Comparison of ENCODE assay signal across 1 cellular context in the genomic region with DNA sequence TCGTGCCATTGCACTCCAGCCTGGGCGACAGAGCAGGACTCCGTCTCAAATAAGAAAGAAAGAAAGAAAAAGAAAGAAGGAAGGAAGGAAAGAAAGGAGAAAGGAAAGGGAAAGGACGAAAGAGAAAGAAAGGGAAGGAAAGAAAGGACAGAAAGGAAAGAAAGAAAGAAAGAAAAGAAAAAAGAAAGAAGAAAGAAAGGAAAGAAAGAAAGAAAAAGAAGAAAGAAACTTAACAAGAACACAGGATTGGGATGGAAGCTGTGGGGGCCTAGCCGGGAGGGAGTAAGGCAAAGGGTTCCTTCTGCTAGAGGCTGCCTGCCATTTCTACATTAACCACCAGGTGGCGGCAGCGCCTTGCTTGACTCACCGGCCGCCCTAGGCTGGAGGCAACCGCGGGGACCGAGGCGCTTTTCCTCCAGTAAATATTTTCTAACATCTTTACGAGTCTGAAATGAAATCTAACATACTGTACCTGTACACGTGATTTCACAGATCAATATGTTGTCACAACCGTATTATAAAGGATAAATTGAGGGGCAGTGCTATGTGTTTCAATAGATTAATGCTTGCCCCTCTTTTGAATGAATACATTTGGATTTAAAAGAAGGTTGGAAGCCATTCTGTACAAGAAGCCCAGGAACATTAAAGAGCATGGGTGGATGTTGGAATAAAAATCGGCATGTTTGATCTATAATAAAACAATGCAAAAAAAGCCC.
TF ChIP-seq lines count a peak whose summit lies in the region.

No MANE protein-coding gene starts in this region.

TF ChIP-seq in HepG2, 621 proteins besides CTCF, POLR2A, EP300 and RAD21 (continued from another document):
- TF ChIP-seq CREM (IDR thresholded peaks at IDR 0.05) (no peak), CREM (CRISPR knock-in tag; IDR thresholded peaks at IDR 0.05) (no peak), ZNF572 (CRISPR knock-in tag; IDR thresholded peaks at IDR 0.05) (0 out of 2 replicates have a peak, but pooled peaks have one; percentile 58), ZBTB20 (CRISPR knock-in tag; IDR thresholded peaks at IDR 0.05; ENCODE audit: borderline replicate concordance, low read depth) (no peak), GABPB1 (CRISPR knock-in tag; IDR thresholded peaks at IDR 0.05) (0 out of 2 replicates have a peak, but pooled peaks have one; percentile 28), MEF2D (CRISPR knock-in tag; IDR thresholded peaks at IDR 0.05) (0 out of 2 replicates have a peak, but pooled peaks have one; percentile 27), ZBTB4 (CRISPR knock-in tag; IDR thresholded peaks at IDR 0.05; ENCODE audit: borderline replicate concordance) (0 out of 2 replicates have a peak, but pooled peaks have one; percentile 13), NCOA1 (CRISPR knock-in tag; IDR thresholded peaks at IDR 0.05) (no peak), TBL1XR1 (IDR thresholded peaks at IDR 0.05; ENCODE audit: borderline replicate concordance, low read length, partially characterized antibody) (no peak), HOMEZ (CRISPR knock-in tag; IDR thresholded peaks at IDR 0.05; ENCODE audit: low read depth) (no peak), ZNF280B (CRISPR knock-in tag; IDR thresholded peaks at IDR 0.05; ENCODE audit: borderline replicate concordance) (no peak), ZNF879 (CRISPR knock-in tag; IDR thresholded peaks at IDR 0.05) (no peak), ZNF274 (CRISPR knock-in tag; IDR thresholded peaks at IDR 0.05) (no peak), ZNF253 (CRISPR knock-in tag; IDR thresholded peaks at IDR 0.05; ENCODE audit: borderline replicate concordance) (no peak), ZNF350 (CRISPR knock-in tag; IDR thresholded peaks at IDR 0.05; ENCODE audit: borderline replicate concordance, low read depth) (peak; percentile 29; the same call in 1 of the 2 replicates), ZNF383 (CRISPR knock-in tag; IDR thresholded peaks at IDR 0.05; ENCODE audit: borderline replicate concordance) (no peak), MYC (CRISPR knock-in tag; IDR thresholded peaks at IDR 0.05; ENCODE audit: borderline replicate concordance) (no peak), HHEX (CRISPR knock-in tag; IDR thresholded peaks at IDR 0.05) (no peak), ZBTB21 (CRISPR knock-in tag; IDR thresholded peaks at IDR 0.05) (no peak), ZFX (CRISPR knock-in tag; IDR thresholded peaks at IDR 0.05; ENCODE audit: low read depth) (no peak; the same call in 1 of the 2 replicates), ZNF33B (CRISPR knock-in tag; IDR thresholded peaks at IDR 0.05) (no peak), SPEN (CRISPR knock-in tag; IDR thresholded peaks at IDR 0.05; ENCODE audit: low read depth) (no peak), ATM (IDR thresholded peaks at IDR 0.05; ENCODE audit: borderline replicate concordance) (0 out of 2 replicates have a peak, but pooled peaks have one; percentile 48), ZBTB33 (CRISPR knock-in tag; IDR thresholded peaks at IDR 0.05) (peak; percentile 65), ZNF337 (CRISPR knock-in tag; IDR thresholded peaks at IDR 0.05; ENCODE audit: borderline replicate concordance, low read depth) (no peak), TBX3 (IDR thresholded peaks at IDR 0.05; ENCODE audit: borderline replicate concordance) (no peak), ZNF543 (CRISPR knock-in tag; IDR thresholded peaks at IDR 0.05) (no peak), ZNF20 (CRISPR knock-in tag; IDR thresholded peaks at IDR 0.05) (no peak), BCLAF1 (IDR thresholded peaks at IDR 0.05) (no peak), LCORL (IDR thresholded peaks at IDR 0.05) (no peak), LCORL (CRISPR knock-in tag; IDR thresholded peaks at IDR 0.05) (0 out of 2 replicates have a peak, but pooled peaks have one; percentile 42), RXRB (CRISPR knock-in tag; IDR thresholded peaks at IDR 0.05; ENCODE audit: borderline replicate concordance) (peak; percentile 44; the same call in 1 of the 2 replicates), TRIM22 (IDR thresholded peaks at IDR 0.05) (no peak), CBX2 (IDR thresholded peaks at IDR 0.05; ENCODE audit: low read depth, low read length) (no peak), CBX2 (CRISPR knock-in tag; IDR thresholded peaks at IDR 0.05; ENCODE audit: low read depth) (no peak), TEAD3 (CRISPR knock-in tag; optimal IDR thresholded peaks at IDR 0.05; ENCODE audit: borderline replicate concordance) (peak; percentile 56), ZNF839 (CRISPR knock-in tag; IDR thresholded peaks at IDR 0.05; ENCODE audit: borderline replicate concordance) (no peak), HDAC2 (CRISPR knock-in tag; IDR thresholded peaks at IDR 0.05) (no peak), TCF7L2 (IDR thresholded peaks at IDR 0.05; ENCODE audit: low read depth, low read length) (no peak), ZNF530 (CRISPR knock-in tag; IDR thresholded peaks at IDR 0.05; ENCODE audit: low read depth) (no peak), ZNF766 (CRISPR knock-in tag; IDR thresholded peaks at IDR 0.05; ENCODE audit: borderline replicate concordance) (no peak), SALL1 (CRISPR knock-in tag; IDR thresholded peaks at IDR 0.05) (peak; percentile 38; the same call in 1 of the 2 replicates)
- TF ChIP-seq, protein P1, sequence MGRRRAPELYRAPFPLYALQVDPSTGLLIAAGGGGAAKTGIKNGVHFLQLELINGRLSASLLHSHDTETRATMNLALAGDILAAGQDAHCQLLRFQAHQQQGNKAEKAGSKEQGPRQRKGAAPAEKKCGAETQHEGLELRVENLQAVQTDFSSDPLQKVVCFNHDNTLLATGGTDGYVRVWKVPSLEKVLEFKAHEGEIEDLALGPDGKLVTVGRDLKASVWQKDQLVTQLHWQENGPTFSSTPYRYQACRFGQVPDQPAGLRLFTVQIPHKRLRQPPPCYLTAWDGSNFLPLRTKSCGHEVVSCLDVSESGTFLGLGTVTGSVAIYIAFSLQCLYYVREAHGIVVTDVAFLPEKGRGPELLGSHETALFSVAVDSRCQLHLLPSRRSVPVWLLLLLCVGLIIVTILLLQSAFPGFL (CRISPR knock-in tag; IDR thresholded peaks at IDR 0.05): no peak
- TF ChIP-seq, protein P2, sequence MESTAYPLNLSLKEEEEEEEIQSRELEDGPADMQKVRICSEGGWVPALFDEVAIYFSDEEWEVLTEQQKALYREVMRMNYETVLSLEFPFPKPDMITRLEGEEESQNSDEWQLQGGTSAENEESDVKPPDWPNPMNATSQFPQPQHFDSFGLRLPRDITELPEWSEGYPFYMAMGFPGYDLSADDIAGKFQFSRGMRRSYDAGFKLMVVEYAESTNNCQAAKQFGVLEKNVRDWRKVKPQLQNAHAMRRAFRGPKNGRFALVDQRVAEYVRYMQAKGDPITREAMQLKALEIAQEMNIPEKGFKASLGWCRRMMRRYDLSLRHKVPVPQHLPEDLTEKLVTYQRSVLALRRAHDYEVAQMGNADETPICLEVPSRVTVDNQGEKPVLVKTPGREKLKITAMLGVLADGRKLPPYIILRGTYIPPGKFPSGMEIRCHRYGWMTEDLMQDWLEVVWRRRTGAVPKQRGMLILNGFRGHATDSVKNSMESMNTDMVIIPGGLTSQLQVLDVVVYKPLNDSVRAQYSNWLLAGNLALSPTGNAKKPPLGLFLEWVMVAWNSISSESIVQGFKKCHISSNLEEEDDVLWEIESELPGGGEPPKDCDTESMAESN (CRISPR knock-in tag; conservative IDR thresholded peaks at IDR 0.05): no peak
